ENCODE assay signal across 8 cellular contexts in the genomic region with DNA sequence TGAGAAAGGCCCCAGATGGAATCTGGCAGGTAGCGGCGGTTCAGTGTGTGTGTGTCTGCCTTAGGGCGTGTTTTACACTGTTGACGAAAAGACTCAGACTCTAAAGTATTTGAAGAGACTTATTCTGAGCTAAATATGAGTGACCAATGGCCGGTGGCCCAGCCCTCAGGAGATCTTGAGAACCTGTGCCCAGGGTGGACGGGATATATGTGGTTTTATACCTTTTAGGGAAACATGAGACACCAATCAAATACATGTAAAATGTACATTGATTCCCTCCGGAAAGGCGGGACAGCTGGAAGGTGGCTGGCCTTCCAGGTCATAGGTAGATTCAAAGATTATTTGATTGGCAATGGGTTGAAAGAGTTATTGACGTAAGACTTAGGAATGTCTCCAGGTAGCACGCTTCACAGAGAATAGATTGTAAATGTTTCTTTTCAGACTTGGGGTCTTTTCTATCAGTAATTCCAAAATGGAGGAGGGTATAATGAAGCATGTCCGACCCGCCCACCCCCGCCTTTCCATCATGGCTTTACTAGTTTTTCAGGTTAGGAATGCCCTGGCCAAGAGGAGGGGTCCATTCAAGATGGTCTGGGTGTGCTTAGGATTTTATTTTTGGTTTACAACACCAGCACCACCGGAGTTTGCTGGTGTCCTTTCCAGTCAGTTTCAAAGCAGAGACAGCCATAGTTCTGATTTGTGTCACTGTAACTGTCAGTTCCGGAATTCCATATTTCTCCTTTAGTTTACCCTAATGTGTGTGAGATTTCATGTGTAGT. TPM values are rescaled to one million over a fixed set of nuclear protein-coding genes. Genes with fewer than 3 reads are reported as not detected.
DNase-seq lines count a peak whose midpoint lies in the region; ATAC-seq and TF ChIP-seq lines count a peak whose summit lies in the region.

No MANE protein-coding gene starts in this region.

- TF ChIP-seq CTCF in A673 (conservative IDR thresholded peaks at IDR 0.05; ENCODE audit: low read depth, low read length) (no peak), GM23338 (conservative IDR thresholded peaks at IDR 0.05; ENCODE audit: low read depth in 2 of 2) (no peak), WTC11 (IDR thresholded peaks at IDR 0.05) (no peak), psoas muscle (IDR thresholded peaks at IDR 0.05) (no peak)

- DNase-seq in A673 (ENCODE audit: low spot score) (no peak), GM23338 (ENCODE audit: low spot score) (peak; percentile 43), WTC11 (ENCODE audit: low spot score) (no peak), glomerular visceral epithelial cell (ENCODE audit: extremely low spot score) (peak; percentile 11), psoas muscle (no peak), CD1c-positive myeloid dendritic cell (ENCODE audit: extremely low spot score) (no peak), ureter (ENCODE audit: low spot score) (no peak)

- H3K27me3 ChIP-seq in A673 (replicated peaks; ENCODE audit: insufficient read depth, low read depth, low read length, poor library complexity) (no peaks in the 10 kb centered on the region), GM23338 (ENCODE audit: insufficient read depth) (no peaks in the 10 kb centered on the region), psoas muscle (ENCODE audit: insufficient read depth in 3 of 3, low read length in 2 of 3) (no peaks in the 10 kb centered on the region)

- H3K4me2 ChIP-seq in GM23338, result peak overlapping the region; percentile 92

- H3K4me3 ChIP-seq in A673 (ENCODE audit: low read depth, low read length, poor library complexity, severe bottlenecking), result peak overlapping the region; percentile 82
- H3K4me3 ChIP-seq in GM23338, result peak overlapping the region; percentile 99
- peak overlapping the region; percentile 97 for H3K4me3 ChIP-seq in psoas muscle

- BruUV-seq in A673 (replicated peaks; lab: Mats Ljungman, UMichigan), result no TSS peak

- H3K9me3 ChIP-seq in A673 (ENCODE audit: low read depth, low read length, poor library complexity, severe bottlenecking) (peaks cover 9% of the 10 kb centered on the region), psoas muscle (peaks cover 31% of the 10 kb centered on the region)

- H3K4me1 Mint-ChIP-seq in GM23338 (peaks cover 13% of the 10 kb centered on the region; the same call in 2 of the 3 replicates), WTC11 (peaks cover 18% of the 10 kb centered on the region)

- 32 to 40% (median 36%) methylated on average over 15 of the region's 15 CpGs for WGBS in psoas muscle, 3 donors

- H3K36me3 Mint-ChIP-seq in GM23338 (ENCODE audit: low read depth), result peaks cover 42% of the 10 kb centered on the region
- H3K36me3 Mint-ChIP-seq in WTC11, result peaks cover 20% of the 10 kb centered on the region

- no peaks in the 10 kb centered on the region for H3K4me1 ChIP-seq in A673 (ENCODE audit: insufficient read depth, low read length, poor library complexity, severe bottlenecking)
- 0 out of 2 replicates have a peak, but pooled peaks cover 5% of the 10 kb centered on the region for H3K4me1 ChIP-seq in GM23338 (ENCODE audit: insufficient read depth)
- peaks cover 5% of the 10 kb centered on the region for H3K4me1 ChIP-seq in psoas muscle

- no peaks in the 10 kb centered on the region for H3F3A ChIP-seq in GM23338 (replicated peaks; ENCODE audit: low read depth)

- no peak for ATAC-seq in GM23338
- no peak for ATAC-seq in WTC11
- no peak for ATAC-seq in psoas muscle
- ATAC-seq in HG03354 (IDR thresholded peaks at IDR 0.05; ENCODE audit: poor library complexity, severe bottlenecking, unreplicated experiment), result no peak

- H4K20me1 ChIP-seq in GM23338 (replicated peaks; ENCODE audit: insufficient read depth), result no peaks in the 10 kb centered on the region; the same call in none of the 2 replicates

- peaks cover 36% of the 10 kb centered on the region for H3K36me3 ChIP-seq in A673 (ENCODE audit: insufficient read depth, low read length, poor library complexity, severe bottlenecking)
- peaks cover 17% of the 10 kb centered on the region for H3K36me3 ChIP-seq in GM23338 (ENCODE audit: insufficient read depth)
- peaks cover 7 to 49% of the 10 kb centered on the region in 2 donors for H3K36me3 ChIP-seq in psoas muscle (ENCODE audit: insufficient read depth in 1 of 2, low read depth in 1 of 2)

- H3K27ac ChIP-seq in A673 (ENCODE audit: low read depth, low read length, poor library complexity, severe bottlenecking) (peak overlapping the region; percentile 83), GM23338 (ENCODE audit: low read depth) (peak overlapping the region; percentile 79), psoas muscle (peak overlapping the region; percentile 91)

- CTCF ChIA-PET in A673 (lab: Charles Lee), result no interaction called here
- CTCF ChIA-PET in WTC11 (lab: Charles Lee), result no interaction called here

- intact Hi-C loops in A673 (cut with micrococcal nuclease; ENCODE audit: unreplicated experiment) (no loop called here), psoas muscle (cut with DNase I) (loop anchor here (2.0 to 5.0 kb wide), 2 partner anchors 45 to 47 kb away; a partner anchor contains a TSS)

- H3K27ac Mint-ChIP-seq in GM23338 (peak overlapping the region; percentile 97), WTC11 (peak overlapping the region; percentile 97)

- H3K27me3 Mint-ChIP-seq in GM23338 (ENCODE audit: insufficient read depth, low read depth, poor library complexity) (no peaks in the 10 kb centered on the region), WTC11 (ENCODE audit: low read depth) (no peaks in the 10 kb centered on the region)

- H3K9me3 Mint-ChIP-seq in GM23338 (no peaks in the 10 kb centered on the region), WTC11 (no peaks in the 10 kb centered on the region)

- H3K4me3 Mint-ChIP-seq in GM23338 (peak overlapping the region; percentile 90), WTC11 (peak overlapping the region; percentile 90)

- POLR2A ChIA-PET in A673 (lab: Charles Lee; ENCODE audit: low non-redundant PET), result interaction anchor here (0.6 kb wide), 1 partner anchor 896 kb away, joined by 18 read pairs; no protein-coding TSS in a partner anchor
- POLR2A ChIA-PET in WTC11 (lab: Charles Lee), result interaction anchor here (0.6 to 2.0 kb wide), 3 partner anchors 45 to 627 kb away, joined by 3 to 14 read pairs (median 5); a partner anchor contains a TSS

- H3K9me2 ChIP-seq in GM23338 (ENCODE audit: insufficient read depth), result no peaks in the 10 kb centered on the region

- H3K79me2 ChIP-seq in GM23338 (replicated peaks; ENCODE audit: insufficient read depth), result peaks cover 67% of the 10 kb centered on the region

- H2AFZ ChIP-seq in GM23338, result peak overlapping the region; percentile 94

TF ChIP-seq in GM23338, 12 proteins besides CTCF, POLR2A, EP300 and RAD21 (continues in another document):
- TF ChIP-seq POLR2AphosphoS5 (IDR thresholded peaks at IDR 0.05; ENCODE audit: low read depth), result no peak
- no peak for TF ChIP-seq EZH2 (IDR thresholded peaks at IDR 0.05; ENCODE audit: low read depth, unreplicated experiment)

TF ChIP-seq in WTC11, 78 proteins besides CTCF, POLR2A, EP300 and RAD21:
- TF ChIP-seq FOXJ3 (CRISPR knock-in tag; IDR thresholded peaks at IDR 0.05; ENCODE audit: borderline replicate concordance) (no peak), SOX15 (CRISPR knock-in tag; IDR thresholded peaks at IDR 0.05) (no peak), NFATC4 (CRISPR knock-in tag; IDR thresholded peaks at IDR 0.05) (no peak), ZNF396 (CRISPR knock-in tag; IDR thresholded peaks at IDR 0.05; ENCODE audit: borderline replicate concordance) (no peak), ZNF138 (CRISPR knock-in tag; conservative IDR thresholded peaks at IDR 0.05) (no peak), SMAD3 (CRISPR knock-in tag; IDR thresholded peaks at IDR 0.05; ENCODE audit: borderline replicate concordance) (no peak)

RNA-seq across cellular contexts. Expression of a gene that starts 1.0 kb away (rescaled TPM):
- total RNA-seq in A673 (2021) (17.8 and 19.0 TPM in 2 replicates), WTC11 (2021) (13.1 to 16.1 TPM (median 14.4 TPM) in 3 replicates), psoas muscle (10 to 100 TPM in 1 of 4 donors, 1 to 10 TPM in 3; 6.1 to 10.4 (median 8.1) TPM), ureter (20.0 TPM)
- 12.8 and 16.5 TPM in 2 replicates for total RNA-seq in GM23338 (2014; rRNA removed; shearing (Covaris generic))
- polyA plus RNA-seq in GM23338 (2016; fragmentation: Nextera tagmentation; extraction: Ambion mirVana) (6.1 and 9.2 TPM in 2 replicates), psoas muscle (1 to 10 TPM; 2.3 to 5.4 (median 3.1) TPM)

RNA-seq across cellular contexts. Expression of a gene that starts 31.0 kb away (rescaled TPM):
- total RNA-seq in A673 (2021) (17.2 and 17.3 TPM in 2 replicates), WTC11 (2021) (8.2 to 9.5 TPM (median 8.8 TPM) in 3 replicates), psoas muscle (1 to 10 TPM in 3 of 4 donors, under 1 TPM in 1; 0.61 to 6.7 (median 2.4) TPM), ureter (7.9 TPM)
- 11.5 and 12.4 TPM in 2 replicates for total RNA-seq in GM23338 (2014; rRNA removed; shearing (Covaris generic))
- polyA plus RNA-seq in GM23338 (2016; fragmentation: Nextera tagmentation; extraction: Ambion mirVana) (3.2 and 3.8 TPM in 2 replicates), psoas muscle (1 to 10 TPM in 2 of 3 donors, under 1 TPM in 1; 0.77 to 1.5 (median 1.2) TPM)

RNA-seq across cellular contexts. Expression of a gene that starts 46.1 kb away (rescaled TPM):
- total RNA-seq in A673 (2021) (18.0 and 20.4 TPM in 2 replicates), WTC11 (2021) (24.1 to 29.0 TPM (median 25.3 TPM) in 3 replicates), psoas muscle (1 to 10 TPM; 2.5 to 5.1 (median 3.7) TPM), ureter (17.6 TPM)
- total RNA-seq in GM23338 (2014; rRNA removed; shearing (Covaris generic)), result 32.6 and 35.9 TPM in 2 replicates
- polyA plus RNA-seq in GM23338 (2016; fragmentation: Nextera tagmentation; extraction: Ambion mirVana) (19.4 and 26.8 TPM in 2 replicates), psoas muscle (1 to 10 TPM; 1.2 to 5.6 (median 1.9) TPM)

Comparison
In these comparisons a context has a peak if more than half of its experiments do, and no peak if none do; other contexts are left out.
1. DNase-seq: peak in GM23338 (single experiment) and glomerular visceral epithelial cell (single experiment); none in A673 (single experiment), WTC11 (single experiment), psoas muscle (0 of 2), CD1c-positive myeloid dendritic cell (single experiment) and ureter (single experiment).
2. Peak in every context shown above with its lines, with median percentiles within 50 percentile points of each other: H3K27ac ChIP-seq and H3K4me3 ChIP-seq.